Comparison of ENCODE assay signal across 8 cellular contexts in the genomic region with DNA sequence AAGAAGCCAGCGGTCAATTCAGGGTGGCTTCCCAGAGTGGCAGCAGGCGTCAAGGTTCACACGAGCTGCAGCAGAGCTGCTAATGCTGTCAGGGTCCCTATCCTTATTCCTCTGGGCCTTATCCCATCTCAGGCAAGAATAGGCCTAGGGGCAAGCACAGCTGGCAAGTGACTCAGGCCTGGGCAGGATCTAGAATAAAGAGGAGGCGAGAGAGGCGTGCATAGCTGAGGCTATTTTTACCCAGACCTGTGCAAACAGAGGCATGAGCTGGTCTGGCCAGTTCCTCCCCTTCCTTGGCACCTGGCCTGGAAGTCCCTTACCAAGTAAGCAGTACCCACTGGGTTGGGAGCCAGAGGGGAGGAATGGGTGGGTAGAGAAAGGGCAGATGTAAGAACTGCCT. TPM values are rescaled to one million over a fixed set of nuclear protein-coding genes. Genes with fewer than 3 reads are reported as not detected.
DNase-seq lines count a peak whose midpoint lies in the region; ATAC-seq and TF ChIP-seq lines count a peak whose summit lies in the region.

No MANE protein-coding gene starts in this region.

- H3K27me3 ChIP-seq in Panc1 (ENCODE audit: control insufficient read depth, insufficient read depth, low read length) = no peaks in the 10 kb centered on the region
- H3K27me3 ChIP-seq in right atrium auricular region = no peaks in the 10 kb centered on the region

- intact Hi-C loops in Panc1 (cut with micrococcal nuclease; ENCODE audit: unreplicated experiment) = no loop called here

- peak; percentile 98 for ATAC-seq in GM19043 (IDR thresholded peaks at IDR 0.05; ENCODE audit: low read depth, unreplicated experiment)
- ATAC-seq in HG03103 (IDR thresholded peaks at IDR 0.05; ENCODE audit: low read depth, unreplicated experiment) = peak; percentile 92
- peak; percentile 83 for ATAC-seq in Panc1

- H3K4me3 ChIP-seq in Panc1 (ENCODE audit: low read depth in 2 of 2, low read length in 2 of 2) (no peak overlapping the region), right atrium auricular region (no peak overlapping the region)

- no peaks in the 10 kb centered on the region for H3K36me3 ChIP-seq in Panc1 (ENCODE audit: control insufficient read depth, insufficient read depth, low read length)
- H3K36me3 ChIP-seq in right atrium auricular region = no peaks in the 10 kb centered on the region

- DNase-seq in AML-193 (lab: John Stamatoyannopoulos, UW) (peak; percentile 78 to 83), Panc1 (ENCODE audit: low read depth, low spot score) (peak; percentile 24), right atrium auricular region (ENCODE audit: low spot score) (peak; percentile 58), T-helper 2 cell (no peak), NCI-H2171 treated with DMSO at 0.1 percent for 48 hours (lab: John Stamatoyannopoulos, UW) (no peak)
- no peak for DNase-seq in stimulated activated CD8-positive, alpha-beta memory T cell treated with anti-CD3 and anti-CD28 coated beads, Interleukin-4, amount 100 ng/mL, for 48 hours

- CTCF ChIA-PET in Panc1 (lab: Charles Lee) = no interaction called here

- H3K4me1 ChIP-seq in Panc1 (ENCODE audit: control insufficient read depth, insufficient read depth, low read length) (no peaks in the 10 kb centered on the region; the same call in 1 of the 2 replicates), right atrium auricular region (peaks cover 0 to 13% of the 10 kb centered on the region in 2 donors)

- in situ Hi-C loops in Panc1 (cut with HindIII; ENCODE audit: low pct_unique_long_range_greater_than_20kb, low sequenced_read_pairs) = no loop called here

- no peak for TF ChIP-seq CTCF in Panc1 (IDR thresholded peaks at IDR 0.05)
- no peak for TF ChIP-seq CTCF in right atrium auricular region (IDR thresholded peaks at IDR 0.05)

- H3K9me3 ChIP-seq in Panc1 (ENCODE audit: control insufficient read depth, insufficient read depth, low read depth, low read length) (no peaks in the 10 kb centered on the region), right atrium auricular region (no peaks in the 10 kb centered on the region)

- POLR2A ChIA-PET in Panc1 (lab: Charles Lee) = no interaction called here

- BruUV-seq in Panc1 (replicated peaks; lab: Mats Ljungman, UMichigan) = no TSS peak

- H3K27ac ChIP-seq in Panc1 (ENCODE audit: low read length) = no peak overlapping the region
- H3K27ac ChIP-seq in right atrium auricular region = peak overlapping the region; percentile 59 to 69

RNA-seq across cellular contexts. Expression of a gene that starts 12.2 kb away (rescaled TPM):
- total RNA-seq in Panc1 (2021; ENCODE audit: unreplicated experiment) (0.41 TPM), right atrium auricular region (10 to 100 TPM in 1 of 2 donors, 1 to 10 TPM in 1; 6.2 to 21.0 TPM)
- 0.29 TPM for polyA plus RNA-seq in Panc1 (2012; ENCODE audit: insufficient read length)

Comparison
In these comparisons a context has a peak if more than half of its experiments do, and no peak if none do; other contexts are left out.
1. DNase-seq: peak in AML-193 (2 of 2), Panc1 (single experiment) and right atrium auricular region (single experiment); none in T-helper 2 cell (0 of 5), stimulated activated CD8-positive, alpha-beta memory T cell treated with anti-CD3 and anti-CD28 coated beads, Interleukin-4, amount 100 ng/mL, for 48 hours (single experiment) and NCI-H2171 treated with DMSO at 0.1 percent for 48 hours (single experiment).
2. Peak in every context shown above with its lines, with median percentiles within 50 percentile points of each other: ATAC-seq.